9 cellular contexts compared by ENCODE assay signal in genomic region chr4:139419388-139419914, GRCh38. TPM values are rescaled to one million over a fixed set of nuclear protein-coding genes. Genes with fewer than 3 reads are reported as not detected.
DNase-seq lines count a peak whose midpoint lies in the region; ATAC-seq, FAIRE-seq and TF ChIP-seq lines count a peak whose summit lies in the region.
"Had no signal": no experiment of that assay in that cellular context is flagged by ENCODE, and none has a peak within 500 bp of the region (broad histone marks: within the 10 kb centered on the region; RNA-seq: fewer than 3 reads in every experiment).

No MANE protein-coding gene starts in this region.

- no peaks in the 10 kb centered on the region for H3K36me3 ChIP-seq in parathyroid adenoma (ENCODE audit: control insufficient read depth, insufficient read depth, low read length)

- peak; percentile 73 for ATAC-seq in HG02642 (IDR thresholded peaks at IDR 0.05; ENCODE audit: poor library complexity, unreplicated experiment)

- DNase-seq in GM12891 (ENCODE audit: insufficient read length, low spot score) (no peak), NOMO-1 treated with dmso at 0.1 percent for 144 hours (lab: John Stamatoyannopoulos, UW; ENCODE audit: unreplicated experiment) (peak; percentile 82), epithelial cell of prostate (ENCODE audit: low read depth, low spot score) (peak; percentile 22), H4 (ENCODE audit: low spot score) (no peak), T1000 (lab: John Stamatoyannopoulos, UW) (no peak), DMS153 (lab: John Stamatoyannopoulos, UW) (no peak)

- no peaks in the 10 kb centered on the region for H3K79me2 ChIP-seq in parathyroid adenoma

- peak; percentile 92 for FAIRE-seq in GM12891 (lab: Jason Lieb, UNC)

- H3K4me3 ChIP-seq in parathyroid adenoma (ENCODE audit: low read depth, low read length): no peak overlapping the region
- H3K4me3 ChIP-seq: Peyer's patch had no signal

- no peak for TF ChIP-seq POLR2A in GM12891 (IDR thresholded peaks at IDR 0.05; ENCODE audit: low read depth, low read length)

- H3K9ac ChIP-seq in parathyroid adenoma: no peak overlapping the region

- H3K9me3 ChIP-seq in parathyroid adenoma (ENCODE audit: control insufficient read depth, low read length): no peaks in the 10 kb centered on the region
- H3K9me3 ChIP-seq: Peyer's patch had no signal

- no peaks in the 10 kb centered on the region for H3K4me1 ChIP-seq in parathyroid adenoma
- H3K4me1 ChIP-seq: Peyer's patch had no signal

- no peak overlapping the region for H2AFZ ChIP-seq in parathyroid adenoma

- no peak for TF ChIP-seq CTCF in parathyroid adenoma (IDR thresholded peaks at IDR 0.05)

- H3K4me2 ChIP-seq in parathyroid adenoma (ENCODE audit: low read length): no peak overlapping the region

- H3K27ac ChIP-seq in epithelial cell of prostate (peak overlapping the region; percentile 88), parathyroid adenoma (peak overlapping the region; percentile 32)

- no peaks in the 10 kb centered on the region for H3K27me3 ChIP-seq in parathyroid adenoma (ENCODE audit: control insufficient read depth, insufficient read depth, low read length)
- H3K27me3 ChIP-seq: Peyer's patch had no signal

TF ChIP-seq in GM12891, 5 proteins besides CTCF, POLR2A, EP300 and RAD21:
- TF ChIP-seq POLR2AphosphoS5 (IDR thresholded peaks at IDR 0.05; ENCODE audit: low read depth, low read length) (no peak), POU2F2 (IDR thresholded peaks at IDR 0.05; ENCODE audit: low read depth, low read length) (no peak), PAX5 (IDR thresholded peaks at IDR 0.05; ENCODE audit: insufficient read depth, low read length, severe bottlenecking) (no peak), TAF1 (IDR thresholded peaks at IDR 0.05; ENCODE audit: low read depth, low read length) (no peak), SPI1 (IDR thresholded peaks at IDR 0.05; ENCODE audit: low read depth, low read length) (no peak)

RNA-seq across cellular contexts. Expression of gene RAB33B, which starts 34.5 kb away (rescaled TPM):
- 2.8 TPM for polyA plus RNA-seq in GM12891 (2012; ENCODE audit: low read depth, missing spikeins)
- total RNA-seq in H4 (2014; rRNA removed; shearing (Covaris generic)): 4.1 and 5.7 TPM in 2 replicates

Comparison
In these comparisons a context has a peak if more than half of its experiments do, and no peak if none do; other contexts are left out.
1. DNase-seq: peak in NOMO-1 treated with dmso at 0.1 percent for 144 hours (single experiment) and epithelial cell of prostate (single experiment); none in GM12891 (single experiment), H4 (single experiment), T1000 (single experiment) and DMS153 (single experiment).